8 cellular contexts compared by ENCODE assay signal in genomic region chr6:36765943-36766648, GRCh38.
DNase-seq lines count a peak whose midpoint lies in the region; ATAC-seq and TF ChIP-seq lines count a peak whose summit lies in the region.

No MANE protein-coding gene starts in this region.

- in situ Hi-C loops in T47D (cut with HindIII; ENCODE audit: low pct_unique_long_range_greater_than_20kb, low sequenced_read_pairs), result no loop called here

- TF ChIP-seq CTCF in GM12874 (IDR thresholded peaks at IDR 0.05; ENCODE audit: insufficient read depth, low read depth, low read length) (peak; percentile 92), WERI-Rb-1 (IDR thresholded peaks at IDR 0.05; ENCODE audit: low read depth, low read length) (peak; percentile 99)

- no peaks in the 10 kb centered on the region for H3K9me3 ChIP-seq in WERI-Rb-1 (ENCODE audit: severe bottlenecking)

- H3K4me3 ChIP-seq in WERI-Rb-1 (ENCODE audit: low read depth, low read length), result no peak overlapping the region

- no peak overlapping the region for H3K27ac ChIP-seq in WERI-Rb-1

- ATAC-seq in HG02938 (IDR thresholded peaks at IDR 0.05; ENCODE audit: unreplicated experiment), result peak; percentile 80

- H3K36me3 ChIP-seq in WERI-Rb-1, result no peaks in the 10 kb centered on the region

- DNase-seq in NCI-H2171 (lab: John Stamatoyannopoulos, UW) (peak; percentile 74), WERI-Rb-1 (peak; percentile 95), T47D (ENCODE audit: low read depth in 1 of 2, low spot score in 1 of 2) (peak; percentile 78 to 85), iris pigment epithelial cell (ENCODE audit: low read depth) (peak; percentile 79), OCI-M2 (lab: John Stamatoyannopoulos, UW; ENCODE audit: unreplicated experiment) (no peak)
- DNase-seq in stimulated activated CD4-positive, alpha-beta T cell treated with anti-CD3 and anti-CD28 coated beads, Interleukin-15, amount 100 ng/mL, for 48 hours (ENCODE audit: low read depth in 2 of 2), result peak; percentile 72 to 83

- no peaks in the 10 kb centered on the region for H3K27me3 ChIP-seq in WERI-Rb-1 (ENCODE audit: insufficient read depth, low read depth, severe bottlenecking)
